6 cellular contexts compared by ENCODE assay signal in the genomic region with DNA sequence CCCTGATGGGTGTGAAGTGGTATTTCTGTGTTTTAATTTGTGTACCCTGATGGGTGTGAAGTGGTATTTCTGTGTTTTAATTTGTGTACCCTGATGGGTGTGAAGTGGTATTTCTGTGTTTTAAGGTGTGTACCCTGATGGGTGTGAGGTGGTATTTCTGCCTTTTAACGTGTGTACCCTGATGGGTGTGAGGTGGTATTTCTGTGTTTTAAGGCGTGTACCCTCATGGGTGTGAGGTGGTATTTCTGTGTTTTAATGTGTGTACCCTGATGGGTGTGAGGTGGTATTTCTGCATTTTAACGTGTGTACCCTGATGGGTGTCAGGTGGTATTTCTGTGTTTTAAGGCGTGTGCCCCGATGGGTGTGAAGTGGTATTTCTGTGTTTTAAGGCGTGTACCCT. TPM values are rescaled to one million over a fixed set of nuclear protein-coding genes. Genes with fewer than 3 reads are reported as not detected.
DNase-seq lines count a peak whose midpoint lies in the region; ATAC-seq, FAIRE-seq and TF ChIP-seq lines count a peak whose summit lies in the region.
"Not testable (repeated sequence)": the region's sequence is repeated elsewhere in the genome, so short reads cannot be mapped to it uniquely, and the experiment has no call there.

No MANE protein-coding gene starts in this region.

- not testable (repeated sequence) for H3K27ac ChIP-seq in A549; HEK293 (ENCODE audit: extremely low read depth, low read depth, low read length)

- not testable (repeated sequence) for TF ChIP-seq CTCF in A549 (IDR thresholded peaks at IDR 0.05); Caco-2 (IDR thresholded peaks at IDR 0.05; ENCODE audit: insufficient read depth in 1 of 2, low read depth in 1 of 2, low read length in 1 of 2, severe bottlenecking in 1 of 2, unreplicated experiment in 1 of 2); Calu3 (IDR thresholded peaks at IDR 0.05; ENCODE audit: unreplicated experiment); HEK293 (tag by site-specific recombination; IDR thresholded peaks at IDR 0.05); nephron progenitor cell (IDR thresholded peaks at IDR 0.05)

- not testable (repeated sequence) for H3K4me3 Mint-ChIP-seq in Caco-2 (ENCODE audit: unreplicated experiment); Calu3 (ENCODE audit: low read depth, unreplicated experiment); activated naive CD8-positive, alpha-beta T cell treated with anti-CD3 and anti-CD28 coated beads, Interleukin-2, amount 10 ng/mL, durations not matched to agents 7 days and 5 days
- H3K4me3 Mint-ChIP-seq in nephron progenitor cell = peak overlapping the region; percentile 9

- not testable (repeated sequence) for TF ChIP-seq POLR2A in A549 (IDR thresholded peaks at IDR 0.05; ENCODE audit: low read length)

- not testable (repeated sequence) for TF ChIP-seq RAD21 in A549 (conservative IDR thresholded peaks at IDR 0.05 in 1 of 2, IDR thresholded peaks at IDR 0.05 in 1 of 2)

- CTCF ChIA-PET in A549 (lab: Yijun Ruan, JAX); Caco-2 (lab: Charles Lee); Calu3 (lab: Charles Lee): not testable (repeated sequence)
- CTCF ChIA-PET in HEK293 (lab: Yijun Ruan, JAX) = interaction anchor here (4.1 kb wide), 1 partner anchor 17 kb away, joined by 29 read pairs; no protein-coding TSS in a partner anchor

- H3K36me3 Mint-ChIP-seq in Caco-2 (ENCODE audit: insufficient read depth, unreplicated experiment) (peaks cover 29% of the 10 kb centered on the region), Calu3 (ENCODE audit: insufficient read depth, unreplicated experiment) (peaks cover 27% of the 10 kb centered on the region), nephron progenitor cell (ENCODE audit: low read depth) (peaks cover 53% of the 10 kb centered on the region)
- not testable (repeated sequence) for H3K36me3 Mint-ChIP-seq in activated naive CD8-positive, alpha-beta T cell treated with anti-CD3 and anti-CD28 coated beads, Interleukin-2, amount 10 ng/mL, durations not matched to agents 7 days and 5 days

- WGBS in A549 (ENCODE audit: missing lambda C conversion rate) = 84% methylated on average over 6 of the region's 6 CpGs

- not testable (repeated sequence) for H3K4me3 ChIP-seq in A549; Caco-2 (ENCODE audit: low read depth, low read length); HEK293 (ENCODE audit: low read depth, low read length)

- not testable (repeated sequence) for H3K27me3 Mint-ChIP-seq in Caco-2 (ENCODE audit: insufficient read depth, unreplicated experiment); Calu3 (ENCODE audit: unreplicated experiment); activated naive CD8-positive, alpha-beta T cell treated with anti-CD3 and anti-CD28 coated beads, Interleukin-2, amount 10 ng/mL, durations not matched to agents 7 days and 5 days
- H3K27me3 Mint-ChIP-seq in nephron progenitor cell (ENCODE audit: low read depth, poor library complexity) = peaks cover 14% of the 10 kb centered on the region

- H3K4me1 ChIP-seq in A549 (peaks cover 26% of the 10 kb centered on the region), Caco-2 (peaks cover 27% of the 10 kb centered on the region)
- H3K4me1 ChIP-seq in HEK293 (ENCODE audit: control insufficient read depth, insufficient read depth, low read length) = not testable (repeated sequence)

- not testable (repeated sequence) for BruUV-seq in Caco-2 (replicated peaks; lab: Mats Ljungman, UMichigan); Calu3 (replicated peaks; lab: Mats Ljungman, UMichigan)

- H3K4me1 Mint-ChIP-seq in Caco-2 (ENCODE audit: low read depth, unreplicated experiment) (peaks cover 13% of the 10 kb centered on the region), Calu3 (ENCODE audit: low read depth, unreplicated experiment) (peaks cover 23% of the 10 kb centered on the region), nephron progenitor cell (peaks cover 22% of the 10 kb centered on the region)
- H3K4me1 Mint-ChIP-seq in activated naive CD8-positive, alpha-beta T cell treated with anti-CD3 and anti-CD28 coated beads, Interleukin-2, amount 10 ng/mL, durations not matched to agents 7 days and 5 days = not testable (repeated sequence)

- not testable (repeated sequence) for H3K36me3 ChIP-seq in Caco-2 (ENCODE audit: control insufficient read depth, insufficient read depth, low read length); HEK293 (ENCODE audit: control insufficient read depth in 2 of 2, insufficient read depth in 1 of 2, low read length in 2 of 2)

- intact Hi-C loops in Caco-2 (cut with micrococcal nuclease; ENCODE audit: unreplicated experiment); Calu3 (cut with micrococcal nuclease; ENCODE audit: unreplicated experiment): not testable (repeated sequence)

- not testable (repeated sequence) for FAIRE-seq in A549 (lab: Jason Lieb, UNC)

- not testable (repeated sequence) for H3K27me3 ChIP-seq in Caco-2 (replicated peaks; ENCODE audit: control insufficient read depth, insufficient read depth, low read length)

- POLR2A ChIA-PET in A549 (lab: Yijun Ruan, JAX); Caco-2 (lab: Charles Lee); HEK293 (lab: Yijun Ruan, JAX); activated naive CD8-positive, alpha-beta T cell treated with anti-CD3 and anti-CD28 coated beads, Interleukin-2, amount 10 ng/mL, durations not matched to agents 7 days and 5 days (lab: Charles Lee): not testable (repeated sequence)

- ATAC-seq in A549; activated naive CD8-positive, alpha-beta T cell treated with anti-CD3 and anti-CD28 coated beads, Interleukin-2, amount 10 ng/mL, durations not matched to agents 7 days and 5 days (ENCODE audit: low read depth): not testable (repeated sequence)

- H3K27ac Mint-ChIP-seq in Caco-2 (ENCODE audit: unreplicated experiment) (peak overlapping the region; percentile 83), Calu3 (ENCODE audit: unreplicated experiment) (peak overlapping the region; percentile 81)
- H3K27ac Mint-ChIP-seq in activated naive CD8-positive, alpha-beta T cell treated with anti-CD3 and anti-CD28 coated beads, Interleukin-2, amount 10 ng/mL, durations not matched to agents 7 days and 5 days = peak overlapping the region; percentile 24
- H3K27ac Mint-ChIP-seq in nephron progenitor cell = not testable (repeated sequence)

- H3K9me3 Mint-ChIP-seq in Caco-2 (ENCODE audit: unreplicated experiment) (peaks cover 11% of the 10 kb centered on the region), nephron progenitor cell (peaks cover 43% of the 10 kb centered on the region)
- H3K9me3 Mint-ChIP-seq in Calu3 (ENCODE audit: low read depth, unreplicated experiment); activated naive CD8-positive, alpha-beta T cell treated with anti-CD3 and anti-CD28 coated beads, Interleukin-2, amount 10 ng/mL, durations not matched to agents 7 days and 5 days: not testable (repeated sequence)

- DNase-seq in A549 (ENCODE audit: low read depth in 1 of 2, low spot score in 1 of 2); Caco-2; Calu3; activated naive CD8-positive, alpha-beta T cell treated with anti-CD3 and anti-CD28 coated beads, Interleukin-2, amount 10 ng/mL, durations not matched to agents 7 days and 5 days; nephron progenitor cell: not testable (repeated sequence)

- H3K4me2 ChIP-seq in A549 = not testable (repeated sequence)

- H3K9me3 ChIP-seq in A549; Caco-2; HEK293 (ENCODE audit: control insufficient read depth, insufficient read depth, low read depth, low read length): not testable (repeated sequence)

- TF ChIP-seq EP300 in A549 (IDR thresholded peaks at IDR 0.05) = not testable (repeated sequence)

TF ChIP-seq in A549, 52 proteins besides CTCF, POLR2A, EP300 and RAD21:
- peak; percentile 36; the same call in 1 of the 2 replicates for TF ChIP-seq KDM1A (IDR thresholded peaks at IDR 0.05; ENCODE audit: low read depth)

TF ChIP-seq in HEK293, 187 proteins besides CTCF, POLR2A, EP300 and RAD21:
- TF ChIP-seq, protein P1, sequence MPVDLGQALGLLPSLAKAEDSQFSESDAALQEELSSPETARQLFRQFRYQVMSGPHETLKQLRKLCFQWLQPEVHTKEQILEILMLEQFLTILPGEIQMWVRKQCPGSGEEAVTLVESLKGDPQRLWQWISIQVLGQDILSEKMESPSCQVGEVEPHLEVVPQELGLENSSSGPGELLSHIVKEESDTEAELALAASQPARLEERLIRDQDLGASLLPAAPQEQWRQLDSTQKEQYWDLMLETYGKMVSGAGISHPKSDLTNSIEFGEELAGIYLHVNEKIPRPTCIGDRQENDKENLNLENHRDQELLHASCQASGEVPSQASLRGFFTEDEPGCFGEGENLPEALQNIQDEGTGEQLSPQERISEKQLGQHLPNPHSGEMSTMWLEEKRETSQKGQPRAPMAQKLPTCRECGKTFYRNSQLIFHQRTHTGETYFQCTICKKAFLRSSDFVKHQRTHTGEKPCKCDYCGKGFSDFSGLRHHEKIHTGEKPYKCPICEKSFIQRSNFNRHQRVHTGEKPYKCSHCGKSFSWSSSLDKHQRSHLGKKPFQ (tag by site-specific recombination; IDR thresholded peaks at IDR 0.05) = peak; percentile 94
- TF ChIP-seq KLF1 (tag by site-specific recombination; IDR thresholded peaks at IDR 0.05) = peak; percentile 96

RNA-seq across cellular contexts. Expression of a gene that starts 29.4 kb away (rescaled TPM):
- 19.5 and 21.9 TPM in 2 replicates for polyA plus RNA-seq in A549 (2011; rRNA removed)
- polyA plus RNA-seq in A549 (2012; cell fraction: cytosol; rRNA removed) = 9.1 and 9.9 TPM in 2 replicates
- polyA plus RNA-seq in A549 (2012; cell fraction: nucleus; rRNA removed) = 31.2 and 46.0 TPM in 2 replicates
- polyA plus RNA-seq in A549 (2017; fragmentation: RNase III; extraction: RNeasy Plus Mini Kit Qiagen cat#74134 plus additional on column Dnase treatment) = 21.7 to 22.1 TPM (median 21.7 TPM) in 3 replicates
- 23.8 and 27.3 TPM in 2 replicates for polyA minus RNA-seq in A549 (2011; rRNA and poly(A)+ RNA removed)
- total RNA-seq in Caco-2 (2022) = 82.8 and 89.9 TPM in 2 replicates
- total RNA-seq in Calu3 (2022) = 82.9 and 85.3 TPM in 2 replicates
- total RNA-seq in activated naive CD8-positive, alpha-beta T cell treated with anti-CD3 and anti-CD28 coated beads, Interleukin-2, amount 10 ng/mL, durations not matched to agents 7 days and 5 days = 100 to 1,000 TPM; 119 to 122 TPM
